Comparison of ENCODE assay signal across 8 cellular contexts in the genomic region with DNA sequence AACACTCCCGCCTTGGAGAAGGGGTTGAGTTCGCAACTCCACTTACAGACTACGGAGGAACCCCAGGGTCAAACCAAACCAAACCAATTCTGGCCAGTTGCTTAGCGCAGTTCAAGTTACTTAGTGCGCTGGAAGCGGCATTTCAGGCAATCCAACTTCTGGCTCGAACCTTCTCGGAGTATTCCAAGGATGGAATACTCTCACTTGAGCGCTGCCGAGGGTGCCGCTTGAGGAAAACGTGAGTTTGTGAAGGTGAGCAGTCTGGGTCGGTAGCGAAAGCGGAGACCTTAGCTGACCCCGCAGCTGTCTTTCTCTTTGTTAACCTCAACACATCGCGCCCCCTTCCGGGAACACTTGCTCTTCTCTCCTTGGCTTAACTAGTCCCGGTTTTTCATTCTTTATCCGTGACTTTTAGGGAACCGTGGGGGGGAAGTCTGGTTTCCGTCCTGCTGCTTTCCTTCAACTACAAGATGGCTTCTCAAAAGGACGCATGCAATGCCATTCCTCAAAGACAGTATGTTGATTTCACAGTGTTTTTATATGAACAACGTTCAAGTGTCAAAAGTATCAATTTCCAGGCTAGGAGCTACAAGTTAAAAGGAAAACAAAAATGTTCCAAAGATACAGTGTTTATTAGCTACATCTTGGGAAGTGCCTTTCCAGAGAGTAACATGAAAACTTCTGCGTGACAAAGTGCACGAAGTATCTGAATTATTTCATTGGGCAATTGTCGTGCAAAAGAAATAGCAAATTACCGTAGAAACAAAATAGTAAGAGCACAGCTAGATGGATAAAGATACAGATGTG. TPM values are rescaled to one million over a fixed set of nuclear protein-coding genes. Genes with fewer than 3 reads are reported as not detected.
DNase-seq lines count a peak whose midpoint lies in the region; ATAC-seq and TF ChIP-seq lines count a peak whose summit lies in the region.

No MANE protein-coding gene starts in this region.

- TF ChIP-seq POLR2A in upper lobe of left lung (IDR thresholded peaks at IDR 0.05): peak in 1 of 4 donors; percentile 28

- H3K9me3 ChIP-seq in adipocyte (ENCODE audit: control insufficient read depth, low read length) (no peaks in the 10 kb centered on the region), heart right ventricle (no peaks in the 10 kb centered on the region), upper lobe of left lung (no peaks in the 10 kb centered on the region)

- H3K4me1 ChIP-seq in adipocyte (ENCODE audit: control insufficient read depth, insufficient read depth, low read length) (peaks cover 32% of the 10 kb centered on the region), heart right ventricle (peaks cover 7 to 56% (median 54%) of the 10 kb centered on the region in 9 donors), upper lobe of left lung (peaks cover 40 to 52% (median 42%) of the 10 kb centered on the region in 4 donors)

- ATAC-seq in HG02571 (IDR thresholded peaks at IDR 0.05; ENCODE audit: unreplicated experiment) (peak; percentile 49), heart right ventricle (peak; percentile 82 to 90 (median 86)), upper lobe of left lung (ENCODE audit: low FRiP score in 2 of 2) (peak; percentile 90 to 93)

- 1 to 3% methylated on average over 29 of the region's 29 CpGs for WGBS in heart right ventricle, 2 donors
- WGBS in upper lobe of left lung, 2 donors: 2 to 5% methylated on average over 22 to 29 of the region's 29 CpGs

- no peak for TF ChIP-seq EP300 in upper lobe of left lung (IDR thresholded peaks at IDR 0.05)

- DNase-seq in GM10248 (ENCODE audit: extremely low spot score): peak; percentile 54
- peak; percentile 94 for DNase-seq in MV-4-11 (lab: John Stamatoyannopoulos, UW)
- DNase-seq in SKM-1 treated with dmso at 0.1 percent for 144 hours (lab: John Stamatoyannopoulos, UW; ENCODE audit: unreplicated experiment): peak; percentile 88
- peak; percentile 85 for DNase-seq in adipocyte (ENCODE audit: low read depth)
- DNase-seq in heart right ventricle: peak; percentile 79 to 85
- DNase-seq in pons (ENCODE audit: low spot score): peak; percentile 96
- DNase-seq in upper lobe of left lung: peak in 1 of 2 donors; percentile 88

- H3K27ac ChIP-seq in heart right ventricle (peak overlapping the region; percentile 89 to 98 (median 96)), upper lobe of left lung (peak overlapping the region; percentile 93 to 99 (median 95))

- H3K27me3 ChIP-seq in adipocyte (replicated peaks; ENCODE audit: control insufficient read depth, insufficient read depth, low read length) (no peaks in the 10 kb centered on the region), heart right ventricle (no peaks in the 10 kb centered on the region), upper lobe of left lung (no peaks in the 10 kb centered on the region)

- intact Hi-C loops in heart right ventricle (cut with DNase I): loop anchor here in 4 of 10 donors (5.0 to 10.0 kb wide), 4 partner anchors 34 to 139 kb away; a partner anchor contains a TSS

- CTCF ChIA-PET in GM10248 (lab: Yijun Ruan, JAX): interaction anchor here (0.8 to 3.7 kb wide), 17 partner anchors 8 to 143 kb away, joined by 3 to 27 read pairs (median 4); a partner anchor contains a TSS

- H3K9ac ChIP-seq in adipocyte (ENCODE audit: low read length): peak overlapping the region; percentile 96

- H3K4me3 ChIP-seq in adipocyte (ENCODE audit: low read length) (peak overlapping the region; percentile 93), heart right ventricle (peak overlapping the region; percentile 60 to 95 (median 78)), upper lobe of left lung (peak overlapping the region; percentile 20 to 64 (median 60))

- H3K36me3 ChIP-seq in adipocyte (ENCODE audit: control insufficient read depth, insufficient read depth, low read length, severe bottlenecking): peaks cover under 1% of the 10 kb centered on the region
- H3K36me3 ChIP-seq in heart right ventricle: peaks cover 0 to 18% (median 0%) of the 10 kb centered on the region in 9 donors
- peaks cover 0 to 4% (median under 1%) of the 10 kb centered on the region in 4 donors for H3K36me3 ChIP-seq in upper lobe of left lung

- POLR2A ChIA-PET in GM10248 (lab: Yijun Ruan, JAX): no interaction called here

- TF ChIP-seq CTCF in GM10248 (IDR thresholded peaks at IDR 0.05; ENCODE audit: control extremely low read depth, extremely low read depth, low read depth, missing control alignments): peak; percentile 47
- peak in 7 of 9 donors; percentile 17 to 58 (median 47) for TF ChIP-seq CTCF in heart right ventricle (IDR thresholded peaks at IDR 0.05)
- peak in 5 of 6 experiments; percentile 6 to 39 (median 15) for TF ChIP-seq CTCF in upper lobe of left lung (IDR thresholded peaks at IDR 0.05)

RNA-seq across cellular contexts. Expression of a gene that starts 0.7 kb away (rescaled TPM):
- total RNA-seq in heart right ventricle (10 to 100 TPM; 36.9 to 62.6 (median 50.1) TPM), upper lobe of left lung (100 to 1,000 TPM in 3 of 6 donors, 10 to 100 TPM in 3; 67.2 to 408 (median 106) TPM)
- 100 to 1,000 TPM in 1 of 2 donors, 10 to 100 TPM in 1; 17.8 to 105 TPM for polyA plus RNA-seq in heart right ventricle

RNA-seq across cellular contexts. Expression of a gene that starts 31.9 kb away (rescaled TPM):
- 10 to 100 TPM; 22.4 to 41.5 (median 33.4) TPM for total RNA-seq in heart right ventricle
- 10 to 100 TPM; 28.9 to 35.5 TPM for polyA plus RNA-seq in heart right ventricle
- 1 to 10 TPM in 5 of 6 donors, under 1 TPM in 1; 0.55 to 5.4 (median 3.2) TPM for total RNA-seq in upper lobe of left lung
